16 cellular contexts compared by ENCODE assay signal in genomic region chr12:9632766-9633165, GRCh38. TPM values are rescaled to one million over a fixed set of nuclear protein-coding genes. Genes with fewer than 3 reads are reported as not detected.
DNase-seq lines count a peak whose midpoint lies in the region; ATAC-seq and TF ChIP-seq lines count a peak whose summit lies in the region.
"Had no signal": no experiment of that assay in that cellular context is flagged by ENCODE, and none has a peak within 500 bp of the region (broad histone marks: within the 10 kb centered on the region; RNA-seq: fewer than 3 reads in every experiment).

No MANE protein-coding gene starts in this region.

- H3K4me1 ChIP-seq in heart left ventricle, result peaks cover 0 to 26% (median 0%) of the 10 kb centered on the region in 12 donors

- 93 to 98% (median 96%) methylated on average over 13 of the region's 13 CpGs for WGBS in heart left ventricle, 4 donors

- H3K27me3 Mint-ChIP-seq in activated CD4-positive, alpha-beta T cell treated with anti-CD3 and anti-CD28 coated beads, Interleukin-2, amount 10 ng/mL, durations not matched to agents 7 days and 5 days, result no peaks in the 10 kb centered on the region

- peaks cover 68% of the 10 kb centered on the region for H3K36me3 Mint-ChIP-seq in activated CD4-positive, alpha-beta T cell treated with anti-CD3 and anti-CD28 coated beads, Interleukin-2, amount 10 ng/mL, durations not matched to agents 7 days and 5 days (ENCODE audit: low read depth)

- no peaks in the 10 kb centered on the region for H3K27me3 ChIP-seq in heart left ventricle
- H3K27me3 ChIP-seq: BLaER1 had no signal

- no peaks in the 10 kb centered on the region for H3K36me3 ChIP-seq in heart left ventricle
- H3K36me3 ChIP-seq: BLaER1, HAP-1 had no signal

- H3K27ac ChIP-seq in heart left ventricle, result no peak overlapping the region
- H3K27ac ChIP-seq: BLaER1, GM23248 had no signal

- no peak for TF ChIP-seq CTCF in heart left ventricle (IDR thresholded peaks at IDR 0.05)

- TF ChIP-seq POLR2A in heart left ventricle (IDR thresholded peaks at IDR 0.05), result no peak

- H3K27ac Mint-ChIP-seq in activated CD4-positive, alpha-beta T cell treated with anti-CD3 and anti-CD28 coated beads, Interleukin-2, amount 10 ng/mL, durations not matched to agents 7 days and 5 days, result peak overlapping the region; percentile 10

- DNase-seq in activated CD4-positive, alpha-beta T cell treated with anti-CD3 and anti-CD28 coated beads, Interleukin-2, amount 10 ng/mL, durations not matched to agents 7 days and 5 days, result no peak
- DNase-seq in activated CD4-positive, alpha-beta T cell treated with anti-CD3 and anti-CD28 coated beads, Interleukin-2, amount 50 U/mL, for 4 hours, result no peak
- peak; percentile 61 for DNase-seq in Right ventricle myocardium inferior (ENCODE audit: missing footprints)
- no peak for DNase-seq in heart left ventricle
- peak; percentile 24 for DNase-seq in central memory CD4-positive, alpha-beta T cell
- DNase-seq in activated CD8-positive, alpha-beta memory T cell treated with anti-CD3 and anti-CD28 coated beads, Interleukin-2, amount 50 U/mL, for 48 hours, result no peak
- DNase-seq: 8988T, Caco-2, GM23248 had no signal

- CTCF ChIA-PET in activated CD4-positive, alpha-beta T cell treated with anti-CD3 and anti-CD28 coated beads, Interleukin-2, amount 10 ng/mL, durations not matched to agents 7 days and 5 days (lab: Charles Lee), result interaction anchor here (1.3 to 3.4 kb wide), 7 partner anchors 14 to 114 kb away, joined by 3 to 14 read pairs (median 4); no protein-coding TSS in a partner anchor

- no peak overlapping the region for H3K4me3 Mint-ChIP-seq in activated CD4-positive, alpha-beta T cell treated with anti-CD3 and anti-CD28 coated beads, Interleukin-2, amount 10 ng/mL, durations not matched to agents 7 days and 5 days

- no peak overlapping the region for H3K4me3 ChIP-seq in heart left ventricle
- H3K4me3 ChIP-seq: BLaER1, GM23248, HAP-1 had no signal

- intact Hi-C loops in Right ventricle myocardium inferior (cut with DNase I) (no loop called here), heart left ventricle (cut with DNase I) (loop anchor here in 3 of 10 donors (1.0 to 5.0 kb wide), 3 partner anchors 75 to 76 kb away; no protein-coding TSS in a partner anchor)

- peaks cover 51% of the 10 kb centered on the region for H3K4me1 Mint-ChIP-seq in activated CD4-positive, alpha-beta T cell treated with anti-CD3 and anti-CD28 coated beads, Interleukin-2, amount 10 ng/mL, durations not matched to agents 7 days and 5 days

- POLR2A ChIA-PET in activated CD4-positive, alpha-beta T cell treated with anti-CD3 and anti-CD28 coated beads, Interleukin-2, amount 10 ng/mL, durations not matched to agents 7 days and 5 days (lab: Charles Lee), result no interaction called here

- ATAC-seq in Right ventricle myocardium inferior (no peak), heart left ventricle (no peak), GM21526 (IDR thresholded peaks at IDR 0.05; ENCODE audit: low FRiP score, unreplicated experiment) (no peak)
- ATAC-seq: HepG2 had no signal

- H3K9me3 Mint-ChIP-seq in activated CD4-positive, alpha-beta T cell treated with anti-CD3 and anti-CD28 coated beads, Interleukin-2, amount 10 ng/mL, durations not matched to agents 7 days and 5 days, result peaks cover 10% of the 10 kb centered on the region

- no peaks in the 10 kb centered on the region for H3K9me3 ChIP-seq in heart left ventricle
- H3K9me3 ChIP-seq: Caco-2, HAP-1 had no signal

RNA-seq across cellular contexts. Expression of gene KLRB1, which starts 25.1 kb away (rescaled TPM):
- total RNA-seq in activated CD4-positive, alpha-beta T cell treated with anti-CD3 and anti-CD28 coated beads, Interleukin-2, amount 10 ng/mL, durations not matched to agents 7 days and 5 days, result 1 to 10 TPM; 3.1 to 3.8 TPM
- total RNA-seq in Right ventricle myocardium inferior, result 0.38 TPM
- total RNA-seq in heart left ventricle, result 1 to 10 TPM in 2 of 9 donors, under 1 TPM in 2, not detected in 5; 0.27 to 2.5 (median 1.1) TPM
- under 1 TPM; 0.11 to 0.19 TPM for polyA plus RNA-seq in heart left ventricle
- total RNA-seq: A673, Caco-2, GM23248, H4, HepG2 had no signal
- polyA plus RNA-seq: AG04450, GM23248, HepG2 had no signal

RNA-seq across cellular contexts. Expression of gene CLEC2D, which starts 36.7 kb away (rescaled TPM):
- 100 to 1,000 TPM; 296 to 299 TPM for total RNA-seq in activated CD4-positive, alpha-beta T cell treated with anti-CD3 and anti-CD28 coated beads, Interleukin-2, amount 10 ng/mL, durations not matched to agents 7 days and 5 days
- 3.0 TPM for total RNA-seq in Right ventricle myocardium inferior
- 10 to 100 TPM in 1 of 9 donors, 1 to 10 TPM in 8; 1.4 to 18.7 (median 1.6) TPM for total RNA-seq in heart left ventricle
- 1 to 10 TPM; 1.1 to 4.2 TPM for polyA plus RNA-seq in heart left ventricle

Comparison
In these comparisons a context has a peak if more than half of its experiments do, and no peak if none do; other contexts are left out.
1. DNase-seq: peak in Right ventricle myocardium inferior (single experiment) and central memory CD4-positive, alpha-beta T cell (single experiment); none in activated CD4-positive, alpha-beta T cell treated with anti-CD3 and anti-CD28 coated beads, Interleukin-2, amount 10 ng/mL, durations not matched to agents 7 days and 5 days (single experiment), activated CD4-positive, alpha-beta T cell treated with anti-CD3 and anti-CD28 coated beads, Interleukin-2, amount 50 U/mL, for 4 hours (0 of 2), heart left ventricle (0 of 5) and activated CD8-positive, alpha-beta memory T cell treated with anti-CD3 and anti-CD28 coated beads, Interleukin-2, amount 50 U/mL, for 48 hours (single experiment).
2. RNA of gene CLEC2D, which starts 36.7 kb away (total RNA-seq): 296 to 299 TPM in activated CD4-positive, alpha-beta T cell treated with anti-CD3 and anti-CD28 coated beads, Interleukin-2, amount 10 ng/mL, durations not matched to agents 7 days and 5 days; 3.0 TPM in Right ventricle myocardium inferior (single experiment) and 1.4 to 18.7 TPM in heart left ventricle; every median in the first group is over 10 times any median in the second.